ENCODE assay signal across 8 cellular contexts in genomic region chr6:24494726-24495515, GRCh38. TPM values are rescaled to one million over a fixed set of nuclear protein-coding genes. Genes with fewer than 3 reads are reported as not detected.
DNase-seq lines count a peak whose midpoint lies in the region; ATAC-seq and TF ChIP-seq lines count a peak whose summit lies in the region.

ALDH5A1 (plus strand) TSS chr6:24494969; CDS start chr6:24494997, 28 bp downstream.

- H3K79me2 ChIP-seq in DOHH2 (ENCODE audit: control insufficient read depth, low read length) (no peaks in the 10 kb centered on the region), trophoblast cell (ENCODE audit: control insufficient read depth, insufficient read depth, low read length, poor library complexity) (peaks cover 2% of the 10 kb centered on the region)

- H3K4me1 Mint-ChIP-seq in activated naive CD4-positive, alpha-beta T cell treated with anti-CD3 and anti-CD28 coated beads, Interleukin-2, amount 10 ng/mL, durations not matched to agents 7 days and 5 days, result peaks cover 16% of the 10 kb centered on the region

- H3K27ac Mint-ChIP-seq in activated naive CD4-positive, alpha-beta T cell treated with anti-CD3 and anti-CD28 coated beads, Interleukin-2, amount 10 ng/mL, durations not matched to agents 7 days and 5 days, result peak within 1 kb of the TSS; percentile 58

- peak within 1 kb of the TSS; percentile 37 for H4K12ac ChIP-seq in trophoblast cell (ENCODE audit: low read depth, low read length)

- peak within 1 kb of the TSS; percentile 55 for H3K27ac ChIP-seq in DOHH2 (ENCODE audit: low read depth, low read length)
- H3K27ac ChIP-seq in trophoblast cell (ENCODE audit: low read depth, low read length), result peak within 1 kb of the TSS; percentile 2
- peak within 1 kb of the TSS; percentile 64 to 88 (median 82) for H3K27ac ChIP-seq in tibial nerve

- no peak for TF ChIP-seq EP300 in tibial nerve (IDR thresholded peaks at IDR 0.05)

- intact Hi-C loops in Right ventricle myocardium inferior (cut with DNase I), result no loop called here

- DNase-seq in Jurkat, Clone E6-1 (ENCODE audit: low read depth, low spot score), result peak; percentile 68
- DNase-seq in SK-N-DZ (ENCODE audit: low spot score) (peak; percentile 69), Right ventricle myocardium inferior (ENCODE audit: missing footprints) (peak; percentile 84), trophoblast cell (peak; percentile 37 to 67), tibial nerve (ENCODE audit: low spot score in 2 of 2) (peak; percentile 25 to 38)
- peak; percentile 85 for DNase-seq in activated naive CD4-positive, alpha-beta T cell treated with anti-CD3 and anti-CD28 coated beads, Interleukin-2, amount 10 ng/mL, durations not matched to agents 7 days and 5 days

- peak within 1 kb of the TSS; percentile 74 for H3K4me3 Mint-ChIP-seq in activated naive CD4-positive, alpha-beta T cell treated with anti-CD3 and anti-CD28 coated beads, Interleukin-2, amount 10 ng/mL, durations not matched to agents 7 days and 5 days

- peaks cover 18% of the 10 kb centered on the region for H3K36me3 ChIP-seq in DOHH2 (ENCODE audit: control insufficient read depth, low read length)
- no peaks in the 10 kb centered on the region for H3K36me3 ChIP-seq in trophoblast cell (ENCODE audit: control insufficient read depth in 1 of 2, insufficient read depth in 2 of 2, low read length in 2 of 2)
- H3K36me3 ChIP-seq in tibial nerve, result peaks cover 0 to 16% (median 0%) of the 10 kb centered on the region in 3 donors

- CTCF ChIA-PET in activated naive CD4-positive, alpha-beta T cell treated with anti-CD3 and anti-CD28 coated beads, Interleukin-2, amount 10 ng/mL, durations not matched to agents 7 days and 5 days (lab: Charles Lee), result interaction anchor here (0.6 to 5.0 kb wide), 18 partner anchors 15 to 596 kb away, joined by 3 to 25 read pairs (median 4); no protein-coding TSS in a partner anchor

- H3K9me3 Mint-ChIP-seq in activated naive CD4-positive, alpha-beta T cell treated with anti-CD3 and anti-CD28 coated beads, Interleukin-2, amount 10 ng/mL, durations not matched to agents 7 days and 5 days, result peaks cover 5% of the 10 kb centered on the region

- H3K4me1 ChIP-seq in DOHH2 (ENCODE audit: control insufficient read depth, low read length) (peaks cover 34% of the 10 kb centered on the region), trophoblast cell (ENCODE audit: control insufficient read depth in 1 of 2, insufficient read depth in 2 of 2, low read length in 2 of 2) (peaks cover 4% of the 10 kb centered on the region in 2 experiments), tibial nerve (peaks cover 0 to 21% (median 8%) of the 10 kb centered on the region in 4 donors)

- no peak within 1 kb of the TSS for H3K4ac ChIP-seq in trophoblast cell (ENCODE audit: low read depth, low read length)

- peak within 1 kb of the TSS; percentile 87 for H2AFZ ChIP-seq in trophoblast cell (ENCODE audit: insufficient read depth, low read length, poor library complexity)

- no peak within 1 kb of the TSS for H2BK5ac ChIP-seq in trophoblast cell (ENCODE audit: low read depth, low read length, poor library complexity)

- H3K4me3 ChIP-seq in DOHH2 (ENCODE audit: low read length) (peak within 1 kb of the TSS; percentile 86), trophoblast cell (ENCODE audit: low read depth, low read length) (peak within 1 kb of the TSS; percentile 77), tibial nerve (peak within 1 kb of the TSS; percentile 54 to 83 (median 64))
- peak within 1 kb of the TSS; percentile 75 for H3K4me3 ChIP-seq in Jurkat, Clone E6-1 (ENCODE audit: low read length)

- H3K9me3 ChIP-seq in DOHH2 (ENCODE audit: control insufficient read depth, insufficient read depth, low read length), result no peaks in the 10 kb centered on the region
- no peaks in the 10 kb centered on the region for H3K9me3 ChIP-seq in trophoblast cell (ENCODE audit: insufficient read depth, low read depth, low read length)
- H3K9me3 ChIP-seq in tibial nerve, result no peaks in the 10 kb centered on the region

- H2BK120ac ChIP-seq in trophoblast cell (ENCODE audit: insufficient read depth, low read length, poor library complexity), result peak within 1 kb of the TSS; percentile 23

- H3K79me1 ChIP-seq in trophoblast cell (ENCODE audit: low read length), result peaks cover 8% of the 10 kb centered on the region

- peak within 1 kb of the TSS; percentile 66 for H3K14ac ChIP-seq in trophoblast cell (ENCODE audit: low read length)

- H3K18ac ChIP-seq in trophoblast cell (ENCODE audit: low read length), result peak within 1 kb of the TSS; percentile 57

- H3K4me2 ChIP-seq in DOHH2 (ENCODE audit: low read length) (peak within 1 kb of the TSS; percentile 89), trophoblast cell (ENCODE audit: low read length) (peak within 1 kb of the TSS; percentile 93)

- peak; percentile 63 for ATAC-seq in GM21529 (IDR thresholded peaks at IDR 0.05; ENCODE audit: unreplicated experiment)
- ATAC-seq in Right ventricle myocardium inferior, result peak; percentile 92

- no peaks in the 10 kb centered on the region for H3K27me3 ChIP-seq in DOHH2 (ENCODE audit: control insufficient read depth, low read length)
- peaks cover 4% of the 10 kb centered on the region for H3K27me3 ChIP-seq in trophoblast cell (ENCODE audit: insufficient read depth, low read length)
- H3K27me3 ChIP-seq in tibial nerve, result no peaks in the 10 kb centered on the region

- H3K36me3 Mint-ChIP-seq in activated naive CD4-positive, alpha-beta T cell treated with anti-CD3 and anti-CD28 coated beads, Interleukin-2, amount 10 ng/mL, durations not matched to agents 7 days and 5 days, result peaks cover 5% of the 10 kb centered on the region

- TF ChIP-seq CTCF in DOHH2 (IDR thresholded peaks at IDR 0.05; ENCODE audit: low read depth, low read length, poor library complexity, severe bottlenecking) (peak; percentile 29), tibial nerve (IDR thresholded peaks at IDR 0.05) (peak in 2 of 5 experiments; percentile 25 to 28)

- no peaks in the 10 kb centered on the region for H3F3A ChIP-seq in DOHH2 (ENCODE audit: control insufficient read depth, insufficient read depth)

- peak within 1 kb of the TSS; percentile 72 for H4K8ac ChIP-seq in trophoblast cell (ENCODE audit: low read depth, low read length)

- H3K9ac ChIP-seq in trophoblast cell (ENCODE audit: low read length), result peak within 1 kb of the TSS; percentile 44

- H3K9me2 ChIP-seq in DOHH2 (replicated peaks; ENCODE audit: control insufficient read depth, low read length), result no peaks in the 10 kb centered on the region

- no peak within 1 kb of the TSS for H3K23ac ChIP-seq in trophoblast cell (ENCODE audit: low read length)

- peak in 1 of 2 donors; percentile 9 for TF ChIP-seq POLR2A in tibial nerve (IDR thresholded peaks at IDR 0.05)

- no peak within 1 kb of the TSS for H2BK12ac ChIP-seq in trophoblast cell (ENCODE audit: low read length)

- H4K20me1 ChIP-seq in DOHH2 (ENCODE audit: control insufficient read depth, insufficient read depth, low read depth, low read length), result no peaks in the 10 kb centered on the region

- H4K91ac ChIP-seq in trophoblast cell (ENCODE audit: low read depth, low read length), result peak within 1 kb of the TSS; percentile 4

- no CpG with 5 or more reads among the region's 94 CpGs for WGBS in trophoblast cell (ENCODE audit: extremely low coverage, insufficient coverage, insufficient read length)
- 0 to 2% methylated on average over 25 to 57 of the region's 94 CpGs for WGBS in tibial nerve, 2 donors

- H3K27me3 Mint-ChIP-seq in activated naive CD4-positive, alpha-beta T cell treated with anti-CD3 and anti-CD28 coated beads, Interleukin-2, amount 10 ng/mL, durations not matched to agents 7 days and 5 days, result peaks cover 12% of the 10 kb centered on the region

- H2AK5ac ChIP-seq in trophoblast cell (ENCODE audit: low read length), result no peak within 1 kb of the TSS

RNA-seq across cellular contexts. Expression of gene ALDH5A1, which starts in this region (rescaled TPM):
- polyA plus RNA-seq in Jurkat, Clone E6-1 (2012; ENCODE audit: insufficient read depth, insufficient read length), result 32.5 TPM
- 6.5 and 6.6 TPM in 2 replicates for polyA plus RNA-seq in SK-N-DZ (2014; cell fraction: cytosol; rRNA removed)
- 3.9 and 5.0 TPM in 2 replicates for polyA plus RNA-seq in SK-N-DZ (2014; cell fraction: nucleus; rRNA removed)
- total RNA-seq in Right ventricle myocardium inferior (25.1 TPM), tibial nerve (10 to 100 TPM in 3 of 4 donors, 1 to 10 TPM in 1; 7.8 to 12.0 (median 11.5) TPM)
- 3.1 and 3.3 TPM in 2 replicates for polyA plus RNA-seq in trophoblast cell (2013)

Comparison
In these comparisons a context has a peak if more than half of its experiments do, and no peak if none do; other contexts are left out.
1. Peak in every context shown above with its lines: DNase-seq, ATAC-seq, H3K4me3 ChIP-seq and H3K27ac ChIP-seq.
2. H3K27ac ChIP-seq: peak in every context shown above with its lines; median percentile 82 in tibial nerve; 55 in DOHH2; 2 in trophoblast cell.
3. DNase-seq: peak in every context shown above with its lines; median percentile 85 in activated naive CD4-positive, alpha-beta T cell treated with anti-CD3 and anti-CD28 coated beads, Interleukin-2, amount 10 ng/mL, durations not matched to agents 7 days and 5 days; 84 in Right ventricle myocardium inferior; 69 in SK-N-DZ; 68 in Jurkat, Clone E6-1; 52 in trophoblast cell; 32 in tibial nerve.